ENCODE assay signal across 20 cellular contexts in genomic region chr1:160577661-160578060, GRCh38. TPM values are rescaled to one million over a fixed set of nuclear protein-coding genes. Genes with fewer than 3 reads are reported as not detected.
DNase-seq lines count a peak whose midpoint lies in the region; ATAC-seq, FAIRE-seq and TF ChIP-seq lines count a peak whose summit lies in the region.
"Had no signal": no experiment of that assay in that cellular context is flagged by ENCODE, and none has a peak within 500 bp of the region (broad histone marks: within the 10 kb centered on the region; RNA-seq: fewer than 3 reads in every experiment).

No MANE protein-coding gene starts in this region.

- FAIRE-seq in GM12891 (lab: Jason Lieb, UNC), result peak; percentile 70

- intact Hi-C loops in CD4-positive, alpha-beta T cell (cut with DNase I, micrococcal nuclease), result loop anchor here in 1 of 2 experiments (1.0 to 5.0 kb wide), 4 partner anchors 9 to 55 kb away; partner anchors contain the start of gene SLAMF6
- intact Hi-C loops in dorsolateral prefrontal cortex (cut with DNase I), result no loop called here

- CTCF ChIA-PET in CD4-positive, alpha-beta T cell (lab: Charles Lee), result interaction anchor here (1.0 to 3.2 kb wide), 5 partner anchors 9 to 196 kb away, joined by 3 to 13 read pairs (median 8); no protein-coding TSS in a partner anchor
- CTCF ChIA-PET in activated CD8-positive, alpha-beta T cell treated with anti-CD3 and anti-CD28 coated beads, Interleukin-2, amount 10 ng/mL, durations not matched to agents 7 days and 5 days (lab: Charles Lee), result interaction anchor here (0.7 to 6.9 kb wide), 19 partner anchors 10 to 166 kb away, joined by 3 to 65 read pairs (median 4); no protein-coding TSS in a partner anchor

- no peaks in the 10 kb centered on the region for H3K27me3 Mint-ChIP-seq in CD4-positive, alpha-beta T cell
- no peaks in the 10 kb centered on the region for H3K27me3 Mint-ChIP-seq in activated CD8-positive, alpha-beta T cell treated with anti-CD3 and anti-CD28 coated beads, Interleukin-2, amount 10 ng/mL, durations not matched to agents 7 days and 5 days (ENCODE audit: low read depth)

- no peaks in the 10 kb centered on the region for H3K27me3 ChIP-seq in CD4-positive, alpha-beta T cell (ENCODE audit: control insufficient read depth, insufficient read depth, low read length)
- H3K27me3 ChIP-seq in mononuclear cell (ENCODE audit: insufficient read depth, low read length) (no peaks in the 10 kb centered on the region), dorsolateral prefrontal cortex (peaks cover 0 to 3% (median 0%) of the 10 kb centered on the region in 45 donors)
- H3K27me3 ChIP-seq: testis had no signal

- peak overlapping the region; percentile 94 for H3K4me3 Mint-ChIP-seq in CD4-positive, alpha-beta T cell
- H3K4me3 Mint-ChIP-seq in activated CD8-positive, alpha-beta T cell treated with anti-CD3 and anti-CD28 coated beads, Interleukin-2, amount 10 ng/mL, durations not matched to agents 7 days and 5 days, result peak overlapping the region; percentile 86

- H3K4me3 ChIP-seq in mononuclear cell (ENCODE audit: low read length), result peak overlapping the region; percentile 57
- peak overlapping the region in 29 of 59 donors; percentile 0 to 50 (median 30) for H3K4me3 ChIP-seq in dorsolateral prefrontal cortex
- H3K4me3 ChIP-seq: testis had no signal

- peak overlapping the region; percentile 87 for H3K27ac Mint-ChIP-seq in CD4-positive, alpha-beta T cell
- H3K27ac Mint-ChIP-seq in activated CD8-positive, alpha-beta T cell treated with anti-CD3 and anti-CD28 coated beads, Interleukin-2, amount 10 ng/mL, durations not matched to agents 7 days and 5 days, result peak overlapping the region; percentile 80

- peaks cover 24% of the 10 kb centered on the region for H3K36me3 Mint-ChIP-seq in CD4-positive, alpha-beta T cell (ENCODE audit: low read depth)
- H3K36me3 Mint-ChIP-seq in activated CD8-positive, alpha-beta T cell treated with anti-CD3 and anti-CD28 coated beads, Interleukin-2, amount 10 ng/mL, durations not matched to agents 7 days and 5 days (ENCODE audit: low read depth), result peaks cover 18% of the 10 kb centered on the region

- no peak for TF ChIP-seq CTCF in CD4-positive, alpha-beta T cell (IDR thresholded peaks at IDR 0.05)
- TF ChIP-seq CTCF in dorsolateral prefrontal cortex (IDR thresholded peaks at IDR 0.05 in 54 of 56, conservative IDR thresholded peaks at IDR 0.05 in 2 of 56; ENCODE audit: low read depth in 1 of 56, partially characterized antibody in 56 of 56), result no peak

- H3K27ac ChIP-seq in CD4-positive, alpha-beta T cell (ENCODE audit: low read depth, low read length), result peak overlapping the region; percentile 25
- peak overlapping the region in 5 of 59 donors; percentile 9 to 36 (median 11) for H3K27ac ChIP-seq in dorsolateral prefrontal cortex
- H3K27ac ChIP-seq: RWPE1 had no signal

- no peak for DNase-seq in CD4-positive, alpha-beta T cell
- DNase-seq in GM12891 (ENCODE audit: insufficient read length, low spot score) (no peak), hepatic stellate cell (ENCODE audit: low spot score) (no peak), dorsolateral prefrontal cortex (no peak)
- no peak for DNase-seq in activated CD8-positive, alpha-beta T cell treated with anti-CD3 and anti-CD28 coated beads, Interleukin-2, amount 10 ng/mL, durations not matched to agents 7 days and 5 days
- DNase-seq: amygdala, DMS53, glutamatergic neuron, islet precursor cell, NCI-H1930, NCI-H524 treated with DMSO at 0.1 percent for 48 hours, testis had no signal

- no peak for TF ChIP-seq POLR2A in GM12891 (IDR thresholded peaks at IDR 0.05; ENCODE audit: low read depth, low read length)

- no peaks in the 10 kb centered on the region for H3K9me3 ChIP-seq in CD4-positive, alpha-beta T cell (ENCODE audit: control insufficient read depth, low read length)
- H3K9me3 ChIP-seq in mononuclear cell (ENCODE audit: low read depth, low read length), result no peaks in the 10 kb centered on the region
- H3K9me3 ChIP-seq: testis had no signal

- peaks cover 99% of the 10 kb centered on the region for H3K4me1 Mint-ChIP-seq in CD4-positive, alpha-beta T cell (ENCODE audit: low read depth)
- H3K4me1 Mint-ChIP-seq in activated CD8-positive, alpha-beta T cell treated with anti-CD3 and anti-CD28 coated beads, Interleukin-2, amount 10 ng/mL, durations not matched to agents 7 days and 5 days (ENCODE audit: low read depth), result peaks cover 74% of the 10 kb centered on the region

- no peak for ATAC-seq in CD4-positive, alpha-beta T cell (ENCODE audit: poor library complexity)
- no peak for ATAC-seq in activated CD8-positive, alpha-beta T cell treated with anti-CD3 and anti-CD28 coated beads, Interleukin-2, amount 10 ng/mL, durations not matched to agents 7 days and 5 days
- ATAC-seq in HG03175 (IDR thresholded peaks at IDR 0.05; ENCODE audit: unreplicated experiment) (no peak), GM21447 (IDR thresholded peaks at IDR 0.05; ENCODE audit: unreplicated experiment) (no peak)
- ATAC-seq: esophagus mucosa, HCT116 had no signal

- POLR2A ChIA-PET in CD4-positive, alpha-beta T cell (lab: Charles Lee), result interaction anchor here (0.6 to 9.0 kb wide), 15 partner anchors 13 to 234 kb away, joined by 3 to 189 read pairs (median 4); partner anchors contain the start of gene SLAMF6
- POLR2A ChIA-PET in activated CD8-positive, alpha-beta T cell treated with anti-CD3 and anti-CD28 coated beads, Interleukin-2, amount 10 ng/mL, durations not matched to agents 7 days and 5 days (lab: Charles Lee), result interaction anchor here (1.0 to 2.6 kb wide), 3 partner anchors 10 to 20 kb away, joined by 3 to 16 read pairs (median 9); no protein-coding TSS in a partner anchor

- H3K4me1 ChIP-seq in mononuclear cell (ENCODE audit: insufficient read depth, low read length), result peaks cover 78% of the 10 kb centered on the region
- H3K4me1 ChIP-seq: testis had no signal

- H3K9me3 Mint-ChIP-seq in CD4-positive, alpha-beta T cell, result no peaks in the 10 kb centered on the region
- H3K9me3 Mint-ChIP-seq in activated CD8-positive, alpha-beta T cell treated with anti-CD3 and anti-CD28 coated beads, Interleukin-2, amount 10 ng/mL, durations not matched to agents 7 days and 5 days (ENCODE audit: insufficient read depth), result no peaks in the 10 kb centered on the region

TF ChIP-seq in GM12891, 5 proteins besides CTCF, POLR2A, EP300 and RAD21:
- TF ChIP-seq POLR2AphosphoS5 (IDR thresholded peaks at IDR 0.05; ENCODE audit: low read depth, low read length) (no peak), TAF1 (IDR thresholded peaks at IDR 0.05; ENCODE audit: low read depth, low read length) (no peak), SPI1 (IDR thresholded peaks at IDR 0.05; ENCODE audit: low read depth, low read length) (no peak), PAX5 (IDR thresholded peaks at IDR 0.05; ENCODE audit: insufficient read depth, low read length, severe bottlenecking) (no peak), POU2F2 (IDR thresholded peaks at IDR 0.05; ENCODE audit: low read depth, low read length) (no peak)
TF ChIP-seq in GM12891: peak in this region for 0.

RNA-seq across cellular contexts. Expression of gene CD84, which starts 1.6 kb away (rescaled TPM):
- total RNA-seq in CD4-positive, alpha-beta T cell, result 10 to 100 TPM; 32.7 to 36.9 TPM
- 14.9 TPM for polyA plus RNA-seq in GM12891 (2012; ENCODE audit: low read depth, missing spikeins)
- 10 to 100 TPM; 14.0 to 15.4 TPM for total RNA-seq in activated CD8-positive, alpha-beta T cell treated with anti-CD3 and anti-CD28 coated beads, Interleukin-2, amount 10 ng/mL, durations not matched to agents 7 days and 5 days
- 33.4 TPM for total RNA-seq in mononuclear cell
- 10 to 100 TPM in 4 of 120 experiments, 1 to 10 TPM in 113, under 1 TPM in 3; 0.63 to 12.0 (median 5.2) TPM for total RNA-seq in dorsolateral prefrontal cortex
- total RNA-seq: LHCN-M2 had no signal

RNA-seq across cellular contexts. Expression of gene SLAMF6, which starts 54.6 kb away (rescaled TPM):
- 1 to 10 TPM; 6.3 to 7.3 TPM for total RNA-seq in CD4-positive, alpha-beta T cell
- polyA plus RNA-seq in GM12891 (2012; ENCODE audit: low read depth, missing spikeins), result 36.4 TPM
- total RNA-seq in activated CD8-positive, alpha-beta T cell treated with anti-CD3 and anti-CD28 coated beads, Interleukin-2, amount 10 ng/mL, durations not matched to agents 7 days and 5 days, result 10 to 100 TPM; 23.9 to 24.7 TPM
- 8.2 TPM for total RNA-seq in mononuclear cell
- under 1 TPM in 25 of 120 experiments, not detected in 95; 0.12 to 0.83 (median 0.24) TPM for total RNA-seq in dorsolateral prefrontal cortex
- total RNA-seq: LHCN-M2, osteoblast had no signal
